15 cellular contexts compared by ENCODE assay signal in the genomic region with DNA sequence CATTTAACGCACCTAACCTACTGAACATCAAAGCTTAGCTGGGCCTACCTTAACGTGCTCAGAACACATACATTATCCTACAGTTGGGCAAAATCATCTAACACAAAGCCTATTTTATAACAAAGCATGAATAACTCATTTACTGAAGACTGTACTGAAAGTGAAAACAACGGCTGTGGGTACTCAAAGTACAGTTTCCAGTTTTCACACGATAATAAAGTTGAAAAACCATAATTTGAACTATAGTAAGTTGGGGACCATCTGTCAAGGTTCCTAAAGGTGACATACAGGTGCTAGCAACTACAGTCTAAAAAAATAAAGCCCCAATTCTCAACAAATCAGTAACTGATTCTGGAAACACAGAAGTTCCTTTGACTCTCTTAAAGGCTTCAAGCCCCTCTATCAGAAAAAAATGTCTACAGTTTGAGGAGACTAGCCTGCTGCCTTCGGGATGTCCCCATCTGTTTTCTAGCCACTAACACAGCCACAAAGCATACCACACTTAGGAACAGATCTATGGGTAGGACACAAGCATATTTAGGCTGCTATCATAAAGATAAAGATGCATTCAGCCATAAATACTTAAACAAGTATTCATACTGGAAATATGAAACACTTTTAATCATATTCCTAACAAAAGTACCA.
DNase-seq lines count a peak whose midpoint lies in the region; ATAC-seq and TF ChIP-seq lines count a peak whose summit lies in the region.
"Had no signal": no experiment of that assay in that cellular context is flagged by ENCODE, and none has a peak within 500 bp of the region (broad histone marks: within the 10 kb centered on the region; RNA-seq: fewer than 3 reads in every experiment).

No MANE protein-coding gene starts in this region.

- no peaks in the 10 kb centered on the region for H3K27me3 ChIP-seq in smooth muscle cell (ENCODE audit: low read depth)

- peak overlapping the region; percentile 38 for H3K4me3 Mint-ChIP-seq in activated CD8-positive, alpha-beta memory T cell treated with anti-CD3 and anti-CD28 coated beads, Interleukin-2, amount 10 ng/mL, durations not matched to agents 7 days and 5 days
- peak overlapping the region; percentile 51 for H3K4me3 Mint-ChIP-seq in activated naive CD8-positive, alpha-beta T cell treated with anti-CD3 and anti-CD28 coated beads, Interleukin-2, amount 50 U/mL, for 24 hours
- H3K4me3 Mint-ChIP-seq: dendritic cell treated with granulocyte-macrophage colony-stimulating factor and Interleukin-4, amounts not matched to agents 40 ng/mL and 50 ng/mL, for 4 days; nephron had no signal

- no peak overlapping the region for H3K9ac ChIP-seq in smooth muscle cell (ENCODE audit: low read depth)

- peak overlapping the region; percentile 68 for H3K4me2 ChIP-seq in smooth muscle cell

- H3K4me1 ChIP-seq in smooth muscle cell (ENCODE audit: low read depth), result peaks cover 37% of the 10 kb centered on the region

- peaks cover 6% of the 10 kb centered on the region for H3F3A ChIP-seq in smooth muscle cell (ENCODE audit: low read depth)

- H4K20me1 ChIP-seq in smooth muscle cell (ENCODE audit: low read depth), result peaks cover 98% of the 10 kb centered on the region

- H3K79me2 ChIP-seq in smooth muscle cell (ENCODE audit: low read depth), result peaks cover 98% of the 10 kb centered on the region

- 81% methylated on average over 5 of the region's 5 CpGs for WGBS in smooth muscle cell (ENCODE audit: low lambda C conversion rate)

- H3K9me3 Mint-ChIP-seq in activated CD8-positive, alpha-beta memory T cell treated with anti-CD3 and anti-CD28 coated beads, Interleukin-2, amount 10 ng/mL, durations not matched to agents 7 days and 5 days (ENCODE audit: low read depth), result no peaks in the 10 kb centered on the region
- H3K9me3 Mint-ChIP-seq in activated naive CD8-positive, alpha-beta T cell treated with anti-CD3 and anti-CD28 coated beads, Interleukin-2, amount 50 U/mL, for 24 hours, result peaks cover 3% of the 10 kb centered on the region
- H3K9me3 Mint-ChIP-seq: nephron had no signal

- DNase-seq in activated CD8-positive, alpha-beta memory T cell treated with anti-CD3 and anti-CD28 coated beads, Interleukin-2, amount 10 ng/mL, durations not matched to agents 7 days and 5 days, result no peak
- no peak for DNase-seq in activated CD8-positive, alpha-beta memory T cell treated with anti-CD3 and anti-CD28 coated beads for 24 hours
- DNase-seq in activated naive CD8-positive, alpha-beta T cell treated with anti-CD3 and anti-CD28 coated beads, Interleukin-2, amount 50 U/mL, for 24 hours, result no peak
- DNase-seq in smooth muscle cell (lab: John Stamatoyannopoulos, UW; ENCODE audit: unreplicated experiment) (no peak), DMS153 treated with DMSO at 0.1 percent for 48 hours (lab: John Stamatoyannopoulos, UW; ENCODE audit: unreplicated experiment) (no peak)
- DNase-seq: activated gamma-delta T cell treated with Interleukin-2 at 50 U/mL for 16 hours, islet precursor cell, NCI-H1048, NCI-H524 had no signal

- H3K27ac ChIP-seq in smooth muscle cell (ENCODE audit: low read depth), result no peak overlapping the region
- H3K27ac ChIP-seq: skin epidermis had no signal

- no peak for TF ChIP-seq CTCF in smooth muscle cell (IDR thresholded peaks at IDR 0.05; ENCODE audit: borderline replicate concordance, insufficient read depth, poor library complexity, severe bottlenecking)

- H3K4me3 ChIP-seq in smooth muscle cell, result no peak overlapping the region
- H3K4me3 ChIP-seq: skin epidermis had no signal

- peaks cover 42% of the 10 kb centered on the region for H3K4me1 Mint-ChIP-seq in activated CD8-positive, alpha-beta memory T cell treated with anti-CD3 and anti-CD28 coated beads, Interleukin-2, amount 10 ng/mL, durations not matched to agents 7 days and 5 days
- H3K4me1 Mint-ChIP-seq in activated naive CD8-positive, alpha-beta T cell treated with anti-CD3 and anti-CD28 coated beads, Interleukin-2, amount 50 U/mL, for 24 hours, result peaks cover 83% of the 10 kb centered on the region

- ATAC-seq in activated CD8-positive, alpha-beta memory T cell treated with anti-CD3 and anti-CD28 coated beads, Interleukin-2, amount 10 ng/mL, durations not matched to agents 7 days and 5 days, result peak; percentile 45
- peak; percentile 53 for ATAC-seq in HG02798 (IDR thresholded peaks at IDR 0.05; ENCODE audit: poor library complexity, unreplicated experiment)
- peak; percentile 63 for ATAC-seq in activated naive CD8-positive, alpha-beta T cell treated with anti-CD3 and anti-CD28 coated beads, Interleukin-2, amount 50 U/mL, for 24 hours
- no peak for ATAC-seq in GM18498 (IDR thresholded peaks at IDR 0.05; ENCODE audit: unreplicated experiment)
- ATAC-seq in HG02642 (IDR thresholded peaks at IDR 0.05; ENCODE audit: poor library complexity, unreplicated experiment), result no peak

- peaks cover 13% of the 10 kb centered on the region for H3K36me3 Mint-ChIP-seq in activated CD8-positive, alpha-beta memory T cell treated with anti-CD3 and anti-CD28 coated beads, Interleukin-2, amount 10 ng/mL, durations not matched to agents 7 days and 5 days
- peaks cover 23% of the 10 kb centered on the region for H3K36me3 Mint-ChIP-seq in activated naive CD8-positive, alpha-beta T cell treated with anti-CD3 and anti-CD28 coated beads, Interleukin-2, amount 50 U/mL, for 24 hours (ENCODE audit: low read depth)

- no peaks in the 10 kb centered on the region for H3K36me3 ChIP-seq in smooth muscle cell (ENCODE audit: low read depth)

- no peaks in the 10 kb centered on the region for H3K27me3 Mint-ChIP-seq in activated CD8-positive, alpha-beta memory T cell treated with anti-CD3 and anti-CD28 coated beads, Interleukin-2, amount 10 ng/mL, durations not matched to agents 7 days and 5 days
- no peaks in the 10 kb centered on the region for H3K27me3 Mint-ChIP-seq in activated naive CD8-positive, alpha-beta T cell treated with anti-CD3 and anti-CD28 coated beads, Interleukin-2, amount 50 U/mL, for 24 hours
- H3K27me3 Mint-ChIP-seq: dendritic cell treated with granulocyte-macrophage colony-stimulating factor and Interleukin-4, amounts not matched to agents 40 ng/mL and 50 ng/mL, for 4 days had no signal

- CTCF ChIA-PET in activated CD8-positive, alpha-beta memory T cell treated with anti-CD3 and anti-CD28 coated beads, Interleukin-2, amount 10 ng/mL, durations not matched to agents 7 days and 5 days (lab: Charles Lee), result interaction anchor here (0.6 kb wide), 1 partner anchor 79 kb away, joined by 3 read pairs; no protein-coding TSS in a partner anchor

- no peaks in the 10 kb centered on the region for H3K9me3 ChIP-seq in smooth muscle cell (replicated peaks; ENCODE audit: low read depth)

- no peak overlapping the region for H2AFZ ChIP-seq in smooth muscle cell (ENCODE audit: low read depth)

- H3K27ac Mint-ChIP-seq in activated CD8-positive, alpha-beta memory T cell treated with anti-CD3 and anti-CD28 coated beads, Interleukin-2, amount 10 ng/mL, durations not matched to agents 7 days and 5 days, result peak overlapping the region; percentile 12
- peak overlapping the region; percentile 43 for H3K27ac Mint-ChIP-seq in activated naive CD8-positive, alpha-beta T cell treated with anti-CD3 and anti-CD28 coated beads, Interleukin-2, amount 50 U/mL, for 24 hours
- H3K27ac Mint-ChIP-seq: dendritic cell treated with granulocyte-macrophage colony-stimulating factor and Interleukin-4, amounts not matched to agents 40 ng/mL and 50 ng/mL, for 4 days had no signal

Comparison
In these comparisons a context has a peak if more than half of its experiments do, and no peak if none do; other contexts are left out.
1. ATAC-seq: peak in activated CD8-positive, alpha-beta memory T cell treated with anti-CD3 and anti-CD28 coated beads, Interleukin-2, amount 10 ng/mL, durations not matched to agents 7 days and 5 days (single experiment), HG02798 (single experiment) and activated naive CD8-positive, alpha-beta T cell treated with anti-CD3 and anti-CD28 coated beads, Interleukin-2, amount 50 U/mL, for 24 hours (single experiment); none in GM18498 (single experiment) and HG02642 (single experiment).